Comparison of ENCODE assay signal across 24 cellular contexts in genomic region chr6:100865525-100865924, GRCh38.
"Had no signal": no experiment of that assay in that cellular context is flagged by ENCODE, and none has a peak within 500 bp of the region (broad histone marks: within the 10 kb centered on the region; RNA-seq: fewer than 3 reads in every experiment).

No MANE protein-coding gene starts in this region.

- H3K4me1 ChIP-seq: colonic mucosa, esophagus muscularis mucosa, foreskin keratinocyte, gastroesophageal sphincter, left lung, lower lobe of right lung had no signal

- H2AFZ ChIP-seq: hepatocyte had no signal

- H3K4me3 ChIP-seq: colonic mucosa, dorsolateral prefrontal cortex, esophagus muscularis mucosa, gastroesophageal sphincter, heart left ventricle, hepatocyte, left lung, lower lobe of right lung, mucosa of descending colon had no signal

- H3K4me2 ChIP-seq: hepatocyte had no signal

- H3K36me3 ChIP-seq: colonic mucosa had no signal

- H3K27ac ChIP-seq: colonic mucosa, dorsolateral prefrontal cortex, esophagus muscularis mucosa, foreskin keratinocyte, gastroesophageal sphincter, heart left ventricle, hepatocyte, left lung, lower lobe of right lung had no signal

- FAIRE-seq: endothelial cell of umbilical vein, frontal cortex had no signal

- H3K27ac Mint-ChIP-seq: dendritic cell treated with granulocyte-macrophage colony-stimulating factor and Interleukin-4, amounts not matched to agents 40 ng/mL and 50 ng/mL, for 4 days; immature natural killer cell; mesothelial cell of epicardium; naive B cell had no signal

- H3K4me1 Mint-ChIP-seq: mesothelial cell of epicardium had no signal

- H3K4me3 Mint-ChIP-seq: dendritic cell treated with granulocyte-macrophage colony-stimulating factor and Interleukin-4, amounts not matched to agents 40 ng/mL and 50 ng/mL, for 4 days; immature natural killer cell; mesothelial cell of epicardium; naive B cell had no signal

- DNase-seq: colonic mucosa; cortex of kidney; dorsolateral prefrontal cortex; effector CD4-positive, alpha-beta T cell; effector memory CD4-positive, alpha-beta T cell; foreskin keratinocyte; heart left ventricle; hypothalamus; immature natural killer cell; islet precursor cell; left cardiac atrium; left lung; left ventricle myocardium superior; lower lobe of right lung; mesenchymal stem cell; mucosa of descending colon; naive B cell had no signal

- H3K27me3 ChIP-seq: colonic mucosa, dorsolateral prefrontal cortex, esophagus muscularis mucosa, foreskin keratinocyte, gastroesophageal sphincter, heart left ventricle, hepatocyte, left lung had no signal

- H3K27me3 Mint-ChIP-seq: dendritic cell treated with granulocyte-macrophage colony-stimulating factor and Interleukin-4, amounts not matched to agents 40 ng/mL and 50 ng/mL, for 4 days; naive B cell had no signal

- ATAC-seq: foreskin keratinocyte, gastroesophageal sphincter, heart left ventricle, left cardiac atrium, left lung, left ventricle myocardium superior, lower lobe of right lung, mucosa of descending colon had no signal

- H3K9me3 ChIP-seq: colonic mucosa, esophagus muscularis mucosa, gastroesophageal sphincter, heart left ventricle, left lung, lower lobe of right lung, mucosa of descending colon had no signal

- H3K9me3 Mint-ChIP-seq: dendritic cell treated with granulocyte-macrophage colony-stimulating factor and Interleukin-4, amounts not matched to agents 40 ng/mL and 50 ng/mL, for 4 days; immature natural killer cell; mesothelial cell of epicardium; naive B cell had no signal
